Comparison of ENCODE assay signal across 12 cellular contexts in the genomic region with DNA sequence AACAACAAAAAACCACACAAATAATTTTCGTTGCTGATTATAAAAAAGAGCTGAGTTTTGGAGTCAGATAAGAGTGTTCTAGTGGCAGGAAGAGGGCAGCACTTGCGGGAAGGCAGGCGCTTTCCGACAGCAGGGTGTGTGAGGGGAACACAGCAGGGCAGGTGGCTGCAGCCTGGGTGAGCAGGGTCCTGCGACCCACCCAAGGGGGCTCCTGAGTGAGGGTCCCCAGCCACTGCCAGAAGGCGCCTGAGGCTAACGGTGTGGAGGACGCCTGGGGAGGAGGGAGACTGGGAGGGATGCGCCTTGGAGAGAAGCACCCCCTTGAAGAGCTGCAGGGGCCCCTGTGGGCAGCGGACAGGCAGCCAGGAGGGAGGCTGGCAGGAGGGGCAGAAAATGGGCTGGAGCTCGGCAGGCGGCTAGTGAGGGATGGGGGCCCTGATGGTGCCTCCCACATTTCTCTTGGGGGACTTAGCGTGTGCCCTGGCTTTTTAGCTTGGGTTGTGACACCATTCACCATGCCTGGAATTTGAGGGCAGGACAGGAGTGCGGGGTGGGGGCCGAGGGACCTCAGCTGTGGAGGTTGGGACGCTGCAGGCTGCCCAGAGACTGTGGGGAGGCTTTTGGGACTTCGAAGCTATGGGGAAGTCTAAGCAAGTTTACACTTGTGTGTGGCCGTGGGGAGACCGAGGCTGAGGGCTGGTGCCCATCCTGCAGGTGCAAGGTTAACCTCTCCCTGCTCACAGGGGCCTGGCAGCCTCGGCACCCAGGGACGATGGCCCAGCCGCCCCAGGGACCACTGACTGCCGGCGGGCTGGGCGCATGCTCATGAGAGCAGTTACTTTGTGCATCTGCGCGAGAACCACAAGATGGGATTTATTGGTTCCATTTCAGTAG.
DNase-seq lines count a peak whose midpoint lies in the region; ATAC-seq and TF ChIP-seq lines count a peak whose summit lies in the region.
"Had no signal": no experiment of that assay in that cellular context is flagged by ENCODE, and none has a peak within 500 bp of the region (broad histone marks: within the 10 kb centered on the region; RNA-seq: fewer than 3 reads in every experiment).

No MANE protein-coding gene starts in this region.

- H3K36me3 Mint-ChIP-seq in effector memory CD8-positive, alpha-beta T cell (ENCODE audit: insufficient read depth) = no peaks in the 10 kb centered on the region
- no peaks in the 10 kb centered on the region for H3K36me3 Mint-ChIP-seq in stimulated activated effector memory CD8-positive, alpha-beta T cell treated with anti-CD3 and anti-CD28 coated beads, Interleukin-12 subunit alpha, Interleukin-12 subunit beta, amount 100 ng/mL, for 72 hours
- H3K36me3 Mint-ChIP-seq in activated T-helper 2 cell treated with anti-CD3 and anti-CD28 coated beads, Interferon-gamma antibody, Interleukin-2, Interleukin-4, amounts not matched to agents 10 μg/mL and 5 μg/mL and 100 μg/mL, durations not matched to agents 14 hours and 24 hours and 36 hours (ENCODE audit: low read depth) = no peaks in the 10 kb centered on the region

- no peak for ATAC-seq in Right ventricle myocardium inferior
- ATAC-seq in effector memory CD8-positive, alpha-beta T cell (replicated peaks) = peak; percentile 74
- ATAC-seq in stimulated activated effector memory CD8-positive, alpha-beta T cell treated with anti-CD3 and anti-CD28 coated beads, Interleukin-12 subunit alpha, Interleukin-12 subunit beta, amount 100 ng/mL, for 72 hours = no peak
- ATAC-seq: left colon, upper lobe of right lung had no signal

- H3K27me3 Mint-ChIP-seq in effector memory CD8-positive, alpha-beta T cell = peaks cover 25 to 35% of the 10 kb centered on the region in 2 donors
- H3K27me3 Mint-ChIP-seq in activated T-helper 2 cell treated with anti-CD3 and anti-CD28 coated beads, Interferon-gamma antibody, Interleukin-2, Interleukin-4, amounts not matched to agents 10 μg/mL and 5 μg/mL and 100 μg/mL, durations not matched to agents 14 hours and 24 hours and 36 hours (ENCODE audit: low read depth) = peaks cover 7% of the 10 kb centered on the region

- peaks cover 16% of the 10 kb centered on the region for H3K27me3 ChIP-seq in left ventricle myocardium inferior (ENCODE audit: low read depth)
- H3K27me3 ChIP-seq in adrenal gland = no peaks in the 10 kb centered on the region
- H3K27me3 ChIP-seq: upper lobe of right lung had no signal

- intact Hi-C loops in Right ventricle myocardium inferior (cut with DNase I) (no loop called here), left ventricle myocardium inferior (cut with micrococcal nuclease) (no loop called here), adrenal gland (cut with DNase I) (no loop called here)
- intact Hi-C loops in activated T-helper 2 cell treated with anti-CD3 and anti-CD28 coated beads, Interferon-gamma antibody, Interleukin-2, Interleukin-4, amounts not matched to agents 10 μg/mL and 5 μg/mL and 100 μg/mL, durations not matched to agents 14 hours and 24 hours and 36 hours (cut with micrococcal nuclease) = no loop called here

- peaks cover 10% of the 10 kb centered on the region for H3K4me1 ChIP-seq in left ventricle myocardium inferior
- no peaks in the 10 kb centered on the region for H3K4me1 ChIP-seq in adrenal gland (replicated peaks in 1 of 2)
- H3K4me1 ChIP-seq: upper lobe of right lung had no signal

- H3K4me3 ChIP-seq in left ventricle myocardium inferior = no peak overlapping the region
- H3K4me3 ChIP-seq in adrenal gland = no peak overlapping the region
- H3K4me3 ChIP-seq: upper lobe of right lung had no signal

- H3K4me1 Mint-ChIP-seq in effector memory CD8-positive, alpha-beta T cell (ENCODE audit: low read depth in 2 of 2) = peaks cover 0 to 3% of the 10 kb centered on the region in 2 donors
- peaks cover 22% of the 10 kb centered on the region for H3K4me1 Mint-ChIP-seq in stimulated activated effector memory CD8-positive, alpha-beta T cell treated with anti-CD3 and anti-CD28 coated beads, Interleukin-12 subunit alpha, Interleukin-12 subunit beta, amount 100 ng/mL, for 72 hours
- no peaks in the 10 kb centered on the region for H3K4me1 Mint-ChIP-seq in activated T-helper 2 cell treated with anti-CD3 and anti-CD28 coated beads, Interferon-gamma antibody, Interleukin-2, Interleukin-4, amounts not matched to agents 10 μg/mL and 5 μg/mL and 100 μg/mL, durations not matched to agents 14 hours and 24 hours and 36 hours (ENCODE audit: low read depth)

- H3K27ac ChIP-seq in left ventricle myocardium inferior (replicated peaks) = no peak overlapping the region
- H3K27ac ChIP-seq in adrenal gland = no peak overlapping the region
- H3K27ac ChIP-seq: upper lobe of right lung had no signal

- TF ChIP-seq POLR2A in adrenal gland (IDR thresholded peaks at IDR 0.05) = no peak

- no peak for TF ChIP-seq CTCF in left ventricle myocardium inferior (IDR thresholded peaks at IDR 0.05; ENCODE audit: borderline replicate concordance)
- TF ChIP-seq CTCF in adrenal gland (IDR thresholded peaks at IDR 0.05) = no peak

- peak overlapping the region in 1 of 2 donors; percentile 82 for H3K27ac Mint-ChIP-seq in effector memory CD8-positive, alpha-beta T cell
- H3K27ac Mint-ChIP-seq in stimulated activated effector memory CD8-positive, alpha-beta T cell treated with anti-CD3 and anti-CD28 coated beads, Interleukin-12 subunit alpha, Interleukin-12 subunit beta, amount 100 ng/mL, for 72 hours = peak overlapping the region; percentile 74
- no peak overlapping the region for H3K27ac Mint-ChIP-seq in activated T-helper 2 cell treated with anti-CD3 and anti-CD28 coated beads, Interferon-gamma antibody, Interleukin-2, Interleukin-4, amounts not matched to agents 10 μg/mL and 5 μg/mL and 100 μg/mL, durations not matched to agents 14 hours and 24 hours and 36 hours

- no peaks in the 10 kb centered on the region for H3K36me3 ChIP-seq in left ventricle myocardium inferior
- H3K36me3 ChIP-seq in adrenal gland (replicated peaks in 1 of 2) = no peaks in the 10 kb centered on the region
- H3K36me3 ChIP-seq: upper lobe of right lung had no signal

- H3K9me3 Mint-ChIP-seq in effector memory CD8-positive, alpha-beta T cell = peaks cover 0 to 2% of the 10 kb centered on the region in 2 donors
- no peaks in the 10 kb centered on the region for H3K9me3 Mint-ChIP-seq in stimulated activated effector memory CD8-positive, alpha-beta T cell treated with anti-CD3 and anti-CD28 coated beads, Interleukin-12 subunit alpha, Interleukin-12 subunit beta, amount 100 ng/mL, for 72 hours
- no peaks in the 10 kb centered on the region for H3K9me3 Mint-ChIP-seq in activated T-helper 2 cell treated with anti-CD3 and anti-CD28 coated beads, Interferon-gamma antibody, Interleukin-2, Interleukin-4, amounts not matched to agents 10 μg/mL and 5 μg/mL and 100 μg/mL, durations not matched to agents 14 hours and 24 hours and 36 hours

- H3K9me3 ChIP-seq in left ventricle myocardium inferior (replicated peaks) (peaks cover 18% of the 10 kb centered on the region), adrenal gland (replicated peaks in 1 of 3) (no peaks in the 10 kb centered on the region)
- H3K9me3 ChIP-seq: upper lobe of right lung had no signal

- WGBS in adrenal gland, 4 donors = 68 to 79% (median 72%) methylated on average over 22 to 27 of the region's 27 CpGs

- peak; percentile 45 for DNase-seq in Right ventricle myocardium inferior (ENCODE audit: missing footprints)
- DNase-seq in left ventricle myocardium inferior = no peak
- DNase-seq in Kasumi-1 (lab: John Stamatoyannopoulos, UW) = peak; percentile 21 to 29
- DNase-seq in effector memory CD8-positive, alpha-beta T cell = peak in 2 of 3 experiments; percentile 11
- no peak for DNase-seq in stimulated activated effector memory CD8-positive, alpha-beta T cell treated with anti-CD3 and anti-CD28 coated beads, Interleukin-12 subunit alpha, Interleukin-12 subunit beta, amount 100 ng/mL, for 72 hours (ENCODE audit: low spot score in 2 of 2)
- no peak for DNase-seq in activated CD4-positive, CD25-positive, alpha-beta regulatory T cell treated with anti-CD3 and anti-CD28 coated beads, Interleukin-2, amount 50 U/mL, for 72 hours
- DNase-seq in adrenal gland = no peak
- no peak for DNase-seq in activated T-helper 2 cell treated with anti-CD3 and anti-CD28 coated beads, Interferon-gamma antibody, Interleukin-2, Interleukin-4, amounts not matched to agents 10 μg/mL and 5 μg/mL and 100 μg/mL, durations not matched to agents 14 hours and 24 hours and 36 hours (ENCODE audit: low spot score)
- DNase-seq: Caco-2, left colon, SHP77 treated with DMSO at 0.1 percent for 48 hours, upper lobe of right lung had no signal

- H3K4me3 Mint-ChIP-seq in effector memory CD8-positive, alpha-beta T cell = no peak overlapping the region
- H3K4me3 Mint-ChIP-seq in stimulated activated effector memory CD8-positive, alpha-beta T cell treated with anti-CD3 and anti-CD28 coated beads, Interleukin-12 subunit alpha, Interleukin-12 subunit beta, amount 100 ng/mL, for 72 hours = no peak overlapping the region
- no peak overlapping the region for H3K4me3 Mint-ChIP-seq in activated T-helper 2 cell treated with anti-CD3 and anti-CD28 coated beads, Interferon-gamma antibody, Interleukin-2, Interleukin-4, amounts not matched to agents 10 μg/mL and 5 μg/mL and 100 μg/mL, durations not matched to agents 14 hours and 24 hours and 36 hours (ENCODE audit: low read depth)

Comparison
In these comparisons a context has a peak if more than half of its experiments do, and no peak if none do; other contexts are left out.
1. DNase-seq: peak in Right ventricle myocardium inferior (single experiment), Kasumi-1 (2 of 2) and effector memory CD8-positive, alpha-beta T cell (2 of 3); none in left ventricle myocardium inferior (single experiment), stimulated activated effector memory CD8-positive, alpha-beta T cell treated with anti-CD3 and anti-CD28 coated beads, Interleukin-12 subunit alpha, Interleukin-12 subunit beta, amount 100 ng/mL, for 72 hours (0 of 2), activated CD4-positive, CD25-positive, alpha-beta regulatory T cell treated with anti-CD3 and anti-CD28 coated beads, Interleukin-2, amount 50 U/mL, for 72 hours (single experiment), adrenal gland (0 of 7) and activated T-helper 2 cell treated with anti-CD3 and anti-CD28 coated beads, Interferon-gamma antibody, Interleukin-2, Interleukin-4, amounts not matched to agents 10 μg/mL and 5 μg/mL and 100 μg/mL, durations not matched to agents 14 hours and 24 hours and 36 hours (single experiment).